Comparison of ENCODE assay signal across 35 cellular contexts in genomic region chr2:85477884-85478283, GRCh38. TPM values are rescaled to one million over a fixed set of nuclear protein-coding genes. Genes with fewer than 3 reads are reported as not detected.
"Had no signal": no experiment of that assay in that cellular context is flagged by ENCODE, and none has a peak within 500 bp of the region (broad histone marks: within the 10 kb centered on the region; RNA-seq: fewer than 3 reads in every experiment).

No MANE protein-coding gene starts in this region.

- H3K36me3 ChIP-seq: adrenal gland, brain microvascular endothelial cell, breast epithelium had no signal

- H3K27me3 ChIP-seq: adrenal gland, body of pancreas, brain microvascular endothelial cell, breast epithelium had no signal

- DNase-seq: activated B cell treated with CpG ODN at 0.5 μM for 24 hours; activated CD4-positive, alpha-beta memory T cell treated with anti-CD3 and anti-CD28 coated beads for 36 hours; activated CD4-positive, alpha-beta T cell treated with anti-CD3 and anti-CD28 coated beads for 4 hours; activated CD4-positive, alpha-beta T cell treated with anti-CD3 and anti-CD28 coated beads, Interleukin-2, amount 10 ng/mL, durations not matched to agents 24 days and 14 days; activated CD4-positive, alpha-beta T cell treated with anti-CD3 and anti-CD28 coated beads, Interleukin-2, amount 50 U/mL, for 1 hour; activated CD4-positive, alpha-beta T cell treated with anti-CD3 and anti-CD28 coated beads, Interleukin-2, amount 50 U/mL, for 4 hours; activated CD4-positive, CD25-positive, alpha-beta regulatory T cell treated with anti-CD3 and anti-CD28 coated beads, Interleukin-2, amount 50 U/mL, for 72 hours; activated CD8-positive, alpha-beta memory T cell treated with anti-CD3 and anti-CD28 coated beads, Interleukin-2, amount 50 U/mL, for 4 hours; activated CD8-positive, alpha-beta T cell treated with anti-CD3 and anti-CD28 coated beads for 36 hours; activated effector memory CD4-positive, alpha-beta T cell treated with anti-CD3 and anti-CD28 coated beads, Interleukin-2, amount 50 U/mL, for 16 hours; activated gamma-delta T cell treated with Interleukin-2 at 50 U/mL for 16 hours; activated naive CD4-positive, alpha-beta T cell; activated naive CD4-positive, alpha-beta T cell treated with anti-CD3 and anti-CD28 coated beads for 36 hours; activated naive CD4-positive, alpha-beta T cell treated with anti-CD3 and anti-CD28 coated beads, Interleukin-2, amount 50 U/mL, for 16 hours; activated naive CD8-positive, alpha-beta T cell treated with anti-CD3 and anti-CD28 coated beads for 36 hours; activated T-cell treated with anti-CD3 and anti-CD28 coated beads for 4 hours; activated T-cell treated with anti-CD3 and anti-CD28 coated beads, Interleukin-2, amount 50 U/mL, for 1 hour; activated T-cell treated with anti-CD3 and anti-CD28 coated beads, Interleukin-2, amount 50 U/mL, for 4 hours; activated T-cell treated with anti-CD3 and anti-CD28 coated beads, Interleukin-2, amount 50 U/mL, for 72 hours; adrenal gland; amniotic stem cell; aorta; body of pancreas; brain microvascular endothelial cell; central memory CD4-positive, alpha-beta T cell; T-helper 1 cell; T-helper 2 cell; T-helper 9 cell had no signal

- H3K4me3 ChIP-seq: adrenal gland, body of pancreas, breast epithelium had no signal

- FAIRE-seq: astrocyte, TTC549 had no signal

- H3K4me1 ChIP-seq: adrenal gland, breast epithelium had no signal

- H3K27ac ChIP-seq: adrenal gland, body of pancreas, brain microvascular endothelial cell, breast epithelium, VCaP had no signal

- ATAC-seq: activated CD8-positive, alpha-beta T cell treated with anti-CD3 and anti-CD28 coated beads for 36 hours; activated naive CD4-positive, alpha-beta T cell treated with anti-CD3 and anti-CD28 coated beads, Interleukin-2, amount 50 U/mL, for 72 hours; activated T-cell treated with anti-CD3 and anti-CD28 coated beads, Interleukin-2, amount 50 U/mL, for 4 hours; activated T-cell treated with anti-CD3 and anti-CD28 coated beads, Interleukin-2, amount 50 U/mL, for 72 hours; activated T-helper 17 cell treated with anti-CD3 and anti-CD28 coated beads, Interleukin-2, amount 50 U/mL, for 72 hours; body of pancreas had no signal

- H3K9me3 ChIP-seq: adrenal gland, body of pancreas, breast epithelium had no signal

RNA-seq across cellular contexts. Expression of gene SH2D6, which starts 59.4 kb away (rescaled TPM):
- total RNA-seq: aorta, breast epithelium, cardiac septum had no signal
